Comparison of ENCODE assay signal across 9 cellular contexts in genomic region chr3:10437995-10438901, GRCh38.
A peak's percentile ranks its signal among the peaks of the same experiment; 100 is the strongest.
DNase-seq lines count a peak whose midpoint lies in the region; ATAC-seq and TF ChIP-seq lines count a peak whose summit lies in the region.
"Had no signal": no experiment of that assay in that cellular context is flagged by ENCODE, and none has a peak within 500 bp of the region (broad histone marks: within the 10 kb centered on the region; RNA-seq: fewer than 3 reads in every experiment).

No MANE protein-coding gene starts in this region.

- no peaks in the 10 kb centered on the region for H3K4me1 ChIP-seq in Panc1 (ENCODE audit: control insufficient read depth, insufficient read depth, low read length)
- peaks cover 2% of the 10 kb centered on the region for H3K4me1 ChIP-seq in fibroblast of lung (ENCODE audit: control insufficient read depth, extremely low read depth, insufficient read depth, low read length)
- H3K4me1 ChIP-seq in spleen = peaks cover 0 to 32% (median 12%) of the 10 kb centered on the region in 6 donors

- H3K27me3 ChIP-seq in Panc1 (ENCODE audit: control insufficient read depth, insufficient read depth, low read length) (no peaks in the 10 kb centered on the region), fibroblast of lung (ENCODE audit: control insufficient read depth, insufficient read depth, low read length) (no peaks in the 10 kb centered on the region), spleen (replicated peaks in 1 of 7) (no peaks in the 10 kb centered on the region)

- 63 to 77% (median 70%) methylated on average over 14 to 16 of the region's 16 CpGs for WGBS in spleen, 5 donors

- intact Hi-C loops in activated CD4-positive, alpha-beta T cell treated with anti-CD3 and anti-CD28 coated beads, Interleukin-2, amount 10 ng/mL, durations not matched to agents 24 days and 14 days (cut with micrococcal nuclease) = loop anchor here (1.0 kb wide), 2 partner anchors 72 to 114 kb away; no protein-coding TSS in a partner anchor
- intact Hi-C loops in Panc1 (cut with micrococcal nuclease; ENCODE audit: unreplicated experiment) (no loop called here), spleen (cut with DNase I; ENCODE audit: low total_unique reads) (no loop called here)

- H3K4me3 Mint-ChIP-seq in activated CD4-positive, alpha-beta T cell treated with anti-CD3 and anti-CD28 coated beads, Interleukin-2, amount 10 ng/mL, durations not matched to agents 24 days and 14 days = no peak overlapping the region

- H3K9me3 ChIP-seq in Panc1 (ENCODE audit: control insufficient read depth, insufficient read depth, low read depth, low read length) (no peaks in the 10 kb centered on the region), fibroblast of lung (ENCODE audit: control insufficient read depth, insufficient read depth, low read depth, low read length) (no peaks in the 10 kb centered on the region), spleen (no peaks in the 10 kb centered on the region)

- H2AFZ ChIP-seq in fibroblast of lung (ENCODE audit: low read length) = no peak overlapping the region

- H3K4me2 ChIP-seq in fibroblast of lung (ENCODE audit: extremely low read depth, insufficient read depth, low read length) = no peak overlapping the region

- H3K9me3 Mint-ChIP-seq in activated CD4-positive, alpha-beta T cell treated with anti-CD3 and anti-CD28 coated beads, Interleukin-2, amount 10 ng/mL, durations not matched to agents 24 days and 14 days = no peaks in the 10 kb centered on the region

- H3K27ac ChIP-seq in Panc1 (ENCODE audit: low read length) (no peak overlapping the region), fibroblast of lung (ENCODE audit: insufficient read depth, low read length) (no peak overlapping the region), spleen (peak overlapping the region in 2 of 8 donors; percentile 62)

- in situ Hi-C loops in Panc1 (cut with HindIII; ENCODE audit: low pct_unique_long_range_greater_than_20kb, low sequenced_read_pairs) = no loop called here

- no peaks in the 10 kb centered on the region for H3K27me3 Mint-ChIP-seq in activated CD4-positive, alpha-beta T cell treated with anti-CD3 and anti-CD28 coated beads, Interleukin-2, amount 10 ng/mL, durations not matched to agents 24 days and 14 days

- ATAC-seq in Panc1 = 0 out of 2 replicates have a peak, but pooled peaks have one; percentile 26

- BruUV-seq in Panc1 (replicated peaks; lab: Mats Ljungman, UMichigan) = no TSS peak

- POLR2A ChIA-PET in Panc1 (lab: Charles Lee) = no interaction called here

- peaks cover 31% of the 10 kb centered on the region for H3K4me1 Mint-ChIP-seq in activated CD4-positive, alpha-beta T cell treated with anti-CD3 and anti-CD28 coated beads, Interleukin-2, amount 10 ng/mL, durations not matched to agents 24 days and 14 days

- no peak for TF ChIP-seq CTCF in Panc1 (IDR thresholded peaks at IDR 0.05)
- TF ChIP-seq CTCF in fibroblast of lung (conservative IDR thresholded peaks at IDR 0.05 in 1 of 2, IDR thresholded peaks at IDR 0.05 in 1 of 2; ENCODE audit: low read depth in 1 of 2, low read length in 2 of 2) = no peak
- TF ChIP-seq CTCF in spleen (IDR thresholded peaks at IDR 0.05 in 8 of 11, conservative IDR thresholded peaks at IDR 0.05 in 3 of 11) = no peak

- H3K79me2 ChIP-seq in fibroblast of lung (ENCODE audit: control insufficient read depth, insufficient read depth, low read length) = no peaks in the 10 kb centered on the region

- peak overlapping the region; percentile 83 for H3K27ac Mint-ChIP-seq in activated CD4-positive, alpha-beta T cell treated with anti-CD3 and anti-CD28 coated beads, Interleukin-2, amount 10 ng/mL, durations not matched to agents 24 days and 14 days

- H3K4me3 ChIP-seq in Panc1 (ENCODE audit: low read depth in 2 of 2, low read length in 2 of 2) = no peak overlapping the region
- no peak overlapping the region for H3K4me3 ChIP-seq in fibroblast of lung (replicated peaks in 1 of 4; ENCODE audit: control extremely low read depth in 1 of 4, insufficient read depth in 1 of 4, low read depth in 3 of 4, low read length in 4 of 4)
- no peak overlapping the region for H3K4me3 ChIP-seq in spleen

- DNase-seq in activated CD4-positive, alpha-beta T cell treated with anti-CD3 and anti-CD28 coated beads, Interleukin-2, amount 10 ng/mL, durations not matched to agents 24 days and 14 days = peak; percentile 57
- DNase-seq in activated CD4-positive, alpha-beta T cell treated with anti-CD3 and anti-CD28 coated beads for 1 hour = no peak
- DNase-seq in Panc1 (ENCODE audit: low read depth, low spot score) = no peak
- DNase-seq in fibroblast of lung (ENCODE audit: low read depth in 2 of 2) = peak; percentile 86 to 95
- peak; percentile 64 for DNase-seq in spleen
- DNase-seq in HuH-7.5 (ENCODE audit: low spot score) = no peak
- no peak for DNase-seq in NCI-H146 (lab: John Stamatoyannopoulos, UW)
- no peak for DNase-seq in HCEC 1CT
- DNase-seq: SHP77 treated with DMSO at 0.1 percent for 48 hours had no signal

- H3K9ac ChIP-seq in fibroblast of lung (ENCODE audit: insufficient read depth, low read length) = no peak overlapping the region

- CTCF ChIA-PET in Panc1 (lab: Charles Lee) = no interaction called here

- no peak for TF ChIP-seq POLR2A in spleen (IDR thresholded peaks at IDR 0.05)

- no peaks in the 10 kb centered on the region for H4K20me1 ChIP-seq in fibroblast of lung (ENCODE audit: control insufficient read depth, extremely low read depth, insufficient read depth, low read length)

- H3K36me3 ChIP-seq in Panc1 (ENCODE audit: control insufficient read depth, insufficient read depth, low read length) (no peaks in the 10 kb centered on the region), fibroblast of lung (ENCODE audit: control insufficient read depth, insufficient read depth, low read length) (no peaks in the 10 kb centered on the region), spleen (no peaks in the 10 kb centered on the region)

- H3K36me3 Mint-ChIP-seq in activated CD4-positive, alpha-beta T cell treated with anti-CD3 and anti-CD28 coated beads, Interleukin-2, amount 10 ng/mL, durations not matched to agents 24 days and 14 days (ENCODE audit: low read depth) = no peaks in the 10 kb centered on the region

Comparison
In these comparisons a context has a peak if more than half of its experiments do, and no peak if none do; other contexts are left out.
1. DNase-seq: peak in activated CD4-positive, alpha-beta T cell treated with anti-CD3 and anti-CD28 coated beads, Interleukin-2, amount 10 ng/mL, durations not matched to agents 24 days and 14 days (single experiment), fibroblast of lung (2 of 2) and spleen (single experiment); none in activated CD4-positive, alpha-beta T cell treated with anti-CD3 and anti-CD28 coated beads for 1 hour (single experiment), Panc1 (single experiment), HuH-7.5 (single experiment), NCI-H146 (single experiment) and HCEC 1CT (single experiment).